In genomic region chr10:132165416-132165980, GRCh38 we compare ENCODE assay signal across 24 cellular contexts.
"Had no signal": no experiment of that assay in that cellular context is flagged by ENCODE, and none has a peak within 500 bp of the region (broad histone marks: within the 10 kb centered on the region; RNA-seq: fewer than 3 reads in every experiment).

No MANE protein-coding gene starts in this region.

- H3K27ac ChIP-seq: KMS-11, SK-N-MC had no signal

- H3K4me3 Mint-ChIP-seq: activated B cell treated with CpG ODN at 0.5 μM for 24 hours; activated CD4-positive, alpha-beta memory T cell treated with anti-CD3 and anti-CD28 coated beads for 36 hours; activated CD4-positive, alpha-beta T cell treated with anti-CD3 and anti-CD28 coated beads, Interleukin-2, amount 10 ng/mL, durations not matched to agents 7 days and 5 days; activated naive CD8-positive, alpha-beta T cell treated with anti-CD3 and anti-CD28 coated beads, Interleukin-2, amount 50 U/mL, for 24 hours; activated T-cell treated with anti-CD3 and anti-CD28 coated beads, Interleukin-2, amount 50 U/mL, for 4 hours; brain; central memory CD8-positive, alpha-beta T cell; T-cell had no signal

- H3K9ac ChIP-seq: KMS-11 had no signal

- H3K4me2 ChIP-seq: KMS-11 had no signal

- H3K27ac Mint-ChIP-seq: activated B cell treated with CpG ODN at 0.5 μM for 24 hours; activated CD4-positive, alpha-beta memory T cell treated with anti-CD3 and anti-CD28 coated beads for 36 hours; activated CD4-positive, alpha-beta T cell treated with anti-CD3 and anti-CD28 coated beads, Interleukin-2, amount 10 ng/mL, durations not matched to agents 7 days and 5 days; activated naive CD8-positive, alpha-beta T cell treated with anti-CD3 and anti-CD28 coated beads, Interleukin-2, amount 50 U/mL, for 24 hours; T-cell had no signal

- H3K4me3 ChIP-seq: SK-N-MC had no signal

- H3K9me3 Mint-ChIP-seq: activated B cell treated with CpG ODN at 0.5 μM for 24 hours; activated CD4-positive, alpha-beta memory T cell treated with anti-CD3 and anti-CD28 coated beads for 36 hours; activated CD4-positive, alpha-beta T cell treated with anti-CD3 and anti-CD28 coated beads, Interleukin-2, amount 10 ng/mL, durations not matched to agents 7 days and 5 days; activated naive CD8-positive, alpha-beta T cell treated with anti-CD3 and anti-CD28 coated beads, Interleukin-2, amount 50 U/mL, for 24 hours; activated T-cell treated with anti-CD3 and anti-CD28 coated beads, Interleukin-2, amount 50 U/mL, for 4 hours; central memory CD8-positive, alpha-beta T cell; T-cell had no signal

- H3K36me3 Mint-ChIP-seq: activated CD4-positive, alpha-beta memory T cell treated with anti-CD3 and anti-CD28 coated beads for 36 hours; brain; T-cell had no signal

- DNase-seq: activated B cell treated with CpG ODN at 0.5 μM for 24 hours; activated CD4-positive, alpha-beta memory T cell treated with anti-CD3 and anti-CD28 coated beads for 36 hours; activated CD4-positive, alpha-beta T cell treated with anti-CD3 and anti-CD28 coated beads, Interleukin-2, amount 10 ng/mL, durations not matched to agents 7 days and 5 days; activated CD8-positive, alpha-beta memory T cell treated with anti-CD3 and anti-CD28 coated beads for 24 hours; activated effector memory CD4-positive, alpha-beta T cell treated with anti-CD3 and anti-CD28 coated beads, Interleukin-2, amount 50 U/mL, for 16 hours; activated naive CD4-positive, alpha-beta T cell treated with Interleukin-2 at 50 U/mL for 16 hours; activated naive CD8-positive, alpha-beta T cell treated with anti-CD3 and anti-CD28 coated beads, Interleukin-2, amount 50 U/mL, for 24 hours; activated T-cell treated with anti-CD3 and anti-CD28 coated beads, Interleukin-2, amount 50 U/mL, for 4 hours; amniotic stem cell; MV-4-11; NCI-H1092 treated with DMSO at 0.1 percent for 48 hours; NCI-H1417 treated with DMSO at 0.1 percent for 48 hours; NCI-H1694; NCI-H2029 treated with DMSO at 0.1 percent for 48 hours; NCI-H510A treated with DMSO at 0.1 percent for 48 hours; PC-3; T-cell; T-helper 2 cell; T1000 had no signal

- H3K27me3 Mint-ChIP-seq: activated CD4-positive, alpha-beta memory T cell treated with anti-CD3 and anti-CD28 coated beads for 36 hours; activated CD4-positive, alpha-beta T cell treated with anti-CD3 and anti-CD28 coated beads, Interleukin-2, amount 10 ng/mL, durations not matched to agents 7 days and 5 days; activated naive CD8-positive, alpha-beta T cell treated with anti-CD3 and anti-CD28 coated beads, Interleukin-2, amount 50 U/mL, for 24 hours; brain; T-cell had no signal

- ATAC-seq: activated naive CD4-positive, alpha-beta T cell treated with anti-CD3 and anti-CD28 coated beads, Interleukin-2, amount 50 U/mL, for 72 hours; activated naive CD8-positive, alpha-beta T cell treated with anti-CD3 and anti-CD28 coated beads, Interleukin-2, amount 50 U/mL, for 24 hours; activated T-cell treated with anti-CD3 and anti-CD28 coated beads, Interleukin-2, amount 50 U/mL, for 4 hours; PC-3; T-cell had no signal
